Comparison of ENCODE assay signal across 8 cellular contexts in the genomic region with DNA sequence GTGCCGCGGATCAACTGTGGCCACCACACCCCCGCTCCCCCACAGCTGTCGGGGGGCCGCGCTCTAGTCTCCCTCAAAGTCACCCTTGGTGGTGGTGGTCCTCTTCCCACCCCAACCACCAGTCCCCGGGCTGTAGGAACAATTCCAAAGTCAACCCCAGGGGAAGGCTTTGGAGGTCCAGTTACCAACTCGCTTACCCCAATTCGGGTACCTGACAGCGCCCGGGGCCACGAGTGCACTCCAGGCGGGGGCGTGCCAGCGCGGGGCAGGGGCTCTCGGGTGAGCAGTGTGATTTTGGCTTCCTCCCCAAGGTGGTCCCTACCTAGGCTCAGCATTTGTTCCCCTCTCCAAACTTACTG. TPM values are rescaled to one million over a fixed set of nuclear protein-coding genes. Genes with fewer than 3 reads are reported as not detected.
DNase-seq lines count a peak whose midpoint lies in the region; ATAC-seq and TF ChIP-seq lines count a peak whose summit lies in the region.

No MANE protein-coding gene starts in this region.

- no peak overlapping the region for H3K27ac ChIP-seq in CD8-positive, alpha-beta T cell (ENCODE audit: low read depth, low read length)
- peak overlapping the region; percentile 97 to 99 for H3K27ac ChIP-seq in right atrium auricular region

- intact Hi-C loops in CD8-positive, alpha-beta T cell (cut with DNase I, micrococcal nuclease): loop anchor here (2.0 to 10.0 kb wide), 9 partner anchors 41 to 1036 kb away; a partner anchor contains a TSS
- intact Hi-C loops in sciatic nerve (cut with DNase I): loop anchor here (5.0 kb wide), 1 partner anchor 766 kb away; no protein-coding TSS in a partner anchor

- POLR2A ChIA-PET in CD8-positive, alpha-beta T cell (lab: Charles Lee): no interaction called here

- peaks cover 6% of the 10 kb centered on the region for H3K36me3 Mint-ChIP-seq in CD8-positive, alpha-beta T cell
- no peaks in the 10 kb centered on the region for H3K36me3 Mint-ChIP-seq in activated T-cell treated with anti-CD3 and anti-CD28 coated beads, Interleukin-2, amount 50 U/mL, for 72 hours (ENCODE audit: insufficient read depth in 2 of 2)

- no peaks in the 10 kb centered on the region for H3K27me3 ChIP-seq in CD8-positive, alpha-beta T cell (ENCODE audit: insufficient read depth, low read length)
- no peaks in the 10 kb centered on the region for H3K27me3 ChIP-seq in right atrium auricular region

- DNase-seq in CD8-positive, alpha-beta T cell: peak in 4 of 7 experiments; percentile 24 to 65 (median 34)
- peak; percentile 46 to 54 for DNase-seq in activated T-cell treated with anti-CD3 and anti-CD28 coated beads, Interleukin-2, amount 50 U/mL, for 72 hours
- DNase-seq in right atrium auricular region (ENCODE audit: low spot score) (no peak), sciatic nerve (ENCODE audit: low spot score) (no peak)
- DNase-seq in stimulated activated CD4-positive, alpha-beta T cell treated with anti-CD3 and anti-CD28 coated beads, Interleukin-4, amount 100 ng/mL, for 24 hours: peak; percentile 43

- no peaks in the 10 kb centered on the region for H3K9me3 Mint-ChIP-seq in CD8-positive, alpha-beta T cell
- no peaks in the 10 kb centered on the region for H3K9me3 Mint-ChIP-seq in activated T-cell treated with anti-CD3 and anti-CD28 coated beads, Interleukin-2, amount 50 U/mL, for 72 hours

- CTCF ChIA-PET in CD8-positive, alpha-beta T cell (lab: Charles Lee): interaction anchor here (0.6 to 1.2 kb wide), 2 partner anchors 16 to 151 kb away, joined by 3 read pairs; no protein-coding TSS in a partner anchor

- ATAC-seq in CD8-positive, alpha-beta T cell: peak; percentile 10
- ATAC-seq in activated T-cell treated with anti-CD3 and anti-CD28 coated beads, Interleukin-2, amount 50 U/mL, for 72 hours (replicated peaks in 1 of 2): peak; percentile 16 to 18
- ATAC-seq in sciatic nerve: no peak
- ATAC-seq in HG02840 (IDR thresholded peaks at IDR 0.05; ENCODE audit: low FRiP score, unreplicated experiment): no peak
- no peak for ATAC-seq in HG02973 (IDR thresholded peaks at IDR 0.05; ENCODE audit: unreplicated experiment)

- H3K9me3 ChIP-seq in CD8-positive, alpha-beta T cell (ENCODE audit: low read length): no peaks in the 10 kb centered on the region
- H3K9me3 ChIP-seq in right atrium auricular region: no peaks in the 10 kb centered on the region

- peaks cover 53% of the 10 kb centered on the region for H3K4me1 Mint-ChIP-seq in CD8-positive, alpha-beta T cell (ENCODE audit: low read depth)
- peaks cover 41% of the 10 kb centered on the region for H3K4me1 Mint-ChIP-seq in activated T-cell treated with anti-CD3 and anti-CD28 coated beads, Interleukin-2, amount 50 U/mL, for 72 hours (ENCODE audit: low read depth)

- H3K27ac Mint-ChIP-seq in CD8-positive, alpha-beta T cell: no peak overlapping the region
- H3K27ac Mint-ChIP-seq in activated T-cell treated with anti-CD3 and anti-CD28 coated beads, Interleukin-2, amount 50 U/mL, for 72 hours: no peak overlapping the region

- peak overlapping the region; percentile 87 for H3K4me3 Mint-ChIP-seq in CD8-positive, alpha-beta T cell
- peak overlapping the region; percentile 80 for H3K4me3 Mint-ChIP-seq in activated T-cell treated with anti-CD3 and anti-CD28 coated beads, Interleukin-2, amount 50 U/mL, for 72 hours

- no peak for TF ChIP-seq CTCF in CD8-positive, alpha-beta T cell (IDR thresholded peaks at IDR 0.05)
- peak; percentile 41 for TF ChIP-seq CTCF in LNCAP (IDR thresholded peaks at IDR 0.05)
- peak in 1 of 2 donors; percentile 37 for TF ChIP-seq CTCF in right atrium auricular region (IDR thresholded peaks at IDR 0.05)

- no peaks in the 10 kb centered on the region for H3K27me3 Mint-ChIP-seq in CD8-positive, alpha-beta T cell (ENCODE audit: low read depth)
- H3K27me3 Mint-ChIP-seq in activated T-cell treated with anti-CD3 and anti-CD28 coated beads, Interleukin-2, amount 50 U/mL, for 72 hours (ENCODE audit: low read depth): peaks cover 8% of the 10 kb centered on the region

- peaks cover 41% of the 10 kb centered on the region for H3K4me1 ChIP-seq in CD8-positive, alpha-beta T cell (ENCODE audit: insufficient read depth, low read length)
- peaks cover 0 to 40% of the 10 kb centered on the region in 2 donors for H3K4me1 ChIP-seq in right atrium auricular region

- no peaks in the 10 kb centered on the region for H3K36me3 ChIP-seq in CD8-positive, alpha-beta T cell (ENCODE audit: insufficient read depth, low read length)
- H3K36me3 ChIP-seq in right atrium auricular region: no peaks in the 10 kb centered on the region

- peak overlapping the region; percentile 55 for H3K4me3 ChIP-seq in CD8-positive, alpha-beta T cell (ENCODE audit: low read depth, low read length)
- H3K4me3 ChIP-seq in right atrium auricular region: peak overlapping the region; percentile 92 to 96

RNA-seq across cellular contexts. Expression of a gene that starts 0.6 kb away (rescaled TPM):
- 10 to 100 TPM; 10.1 to 10.8 TPM for total RNA-seq in CD8-positive, alpha-beta T cell
- 10 to 100 TPM; 30.6 to 37.8 TPM for total RNA-seq in activated T-cell treated with anti-CD3 and anti-CD28 coated beads, Interleukin-2, amount 50 U/mL, for 72 hours
- 10 to 100 TPM; 59.3 to 71.0 TPM for total RNA-seq in right atrium auricular region
- 96.7 TPM for total RNA-seq in sciatic nerve

Comparison
In these comparisons a context has a peak if more than half of its experiments do, and no peak if none do; other contexts are left out.
1. ATAC-seq: peak in CD8-positive, alpha-beta T cell (single experiment) and activated T-cell treated with anti-CD3 and anti-CD28 coated beads, Interleukin-2, amount 50 U/mL, for 72 hours (2 of 2); none in sciatic nerve (single experiment), HG02840 (single experiment) and HG02973 (single experiment).
2. DNase-seq: peak in CD8-positive, alpha-beta T cell (4 of 7), activated T-cell treated with anti-CD3 and anti-CD28 coated beads, Interleukin-2, amount 50 U/mL, for 72 hours (2 of 2) and stimulated activated CD4-positive, alpha-beta T cell treated with anti-CD3 and anti-CD28 coated beads, Interleukin-4, amount 100 ng/mL, for 24 hours (single experiment); none in right atrium auricular region (single experiment) and sciatic nerve (single experiment).